In genomic region chr12:125280482-125281377, GRCh38 we compare ENCODE assay signal across 15 cellular contexts.
A peak's percentile ranks its signal among the peaks of the same experiment; 100 is the strongest.
DNase-seq lines count a peak whose midpoint lies in the region; ATAC-seq, FAIRE-seq and TF ChIP-seq lines count a peak whose summit lies in the region.
"Had no signal": no experiment of that assay in that cellular context is flagged by ENCODE, and none has a peak within 500 bp of the region (broad histone marks: within the 10 kb centered on the region; RNA-seq: fewer than 3 reads in every experiment).

No MANE protein-coding gene starts in this region.

- peaks cover 14% of the 10 kb centered on the region for H3K27me3 Mint-ChIP-seq in nephron progenitor cell (ENCODE audit: low read depth, poor library complexity)
- H3K27me3 Mint-ChIP-seq in activated naive CD8-positive, alpha-beta T cell treated with anti-CD3 and anti-CD28 coated beads, Interleukin-2, amount 50 U/mL, for 24 hours = peaks cover 10% of the 10 kb centered on the region

- H3K36me3 ChIP-seq in HUES64 (ENCODE audit: insufficient read depth, low read length) = no peaks in the 10 kb centered on the region
- H3K36me3 ChIP-seq in esophagus squamous epithelium = no peaks in the 10 kb centered on the region
- H3K36me3 ChIP-seq: left lung, ovary, thoracic aorta had no signal

- H3K4me3 Mint-ChIP-seq in nephron progenitor cell = peak overlapping the region; percentile 11
- H3K4me3 Mint-ChIP-seq in activated naive CD8-positive, alpha-beta T cell treated with anti-CD3 and anti-CD28 coated beads, Interleukin-2, amount 50 U/mL, for 24 hours = no peak overlapping the region
- H3K4me3 Mint-ChIP-seq: T-cell had no signal

- H3K27me3 ChIP-seq in HUES64 (ENCODE audit: insufficient read depth, low read length) = no peaks in the 10 kb centered on the region
- H3K27me3 ChIP-seq in esophagus squamous epithelium = peaks cover 0 to 14% (median 0%) of the 10 kb centered on the region in 4 donors
- H3K27me3 ChIP-seq: ovary had no signal

- H3K4me1 Mint-ChIP-seq in nephron progenitor cell = no peaks in the 10 kb centered on the region
- no peaks in the 10 kb centered on the region for H3K4me1 Mint-ChIP-seq in activated naive CD8-positive, alpha-beta T cell treated with anti-CD3 and anti-CD28 coated beads, Interleukin-2, amount 50 U/mL, for 24 hours

- H3K27ac Mint-ChIP-seq in nephron progenitor cell = no peak overlapping the region
- H3K27ac Mint-ChIP-seq in activated naive CD8-positive, alpha-beta T cell treated with anti-CD3 and anti-CD28 coated beads, Interleukin-2, amount 50 U/mL, for 24 hours = no peak overlapping the region
- H3K27ac Mint-ChIP-seq: T-cell had no signal

- H3K4me3 ChIP-seq in HUES64 (ENCODE audit: low read length) (peak overlapping the region; percentile 49), esophagus squamous epithelium (no peak overlapping the region)
- H3K4me3 ChIP-seq: left lung, ovary, thoracic aorta had no signal

- TF ChIP-seq POLR2A in GM12891 (IDR thresholded peaks at IDR 0.05; ENCODE audit: low read depth, low read length) (no peak), esophagus squamous epithelium (IDR thresholded peaks at IDR 0.05) (no peak)

- 6% methylated on average over 20 of the region's 20 CpGs for WGBS in HUES64
- 26 to 34% methylated on average over 11 to 20 of the region's 20 CpGs for WGBS in esophagus squamous epithelium, 2 donors

- intact Hi-C loops in esophagus squamous epithelium (cut with DNase I) = no loop called here

- no peak for FAIRE-seq in GM12891 (lab: Jason Lieb, UNC)

- no peak for TF ChIP-seq CTCF in nephron progenitor cell (IDR thresholded peaks at IDR 0.05)
- TF ChIP-seq CTCF in esophagus squamous epithelium (IDR thresholded peaks at IDR 0.05) = no peak

- H3K9me3 Mint-ChIP-seq in nephron progenitor cell = no peaks in the 10 kb centered on the region
- H3K9me3 Mint-ChIP-seq in activated naive CD8-positive, alpha-beta T cell treated with anti-CD3 and anti-CD28 coated beads, Interleukin-2, amount 50 U/mL, for 24 hours = no peaks in the 10 kb centered on the region
- H3K9me3 Mint-ChIP-seq: T-cell had no signal

- H3K9me3 ChIP-seq in HUES64 (ENCODE audit: insufficient read depth, low read depth, low read length) (no peaks in the 10 kb centered on the region), esophagus squamous epithelium (no peaks in the 10 kb centered on the region)
- H3K9me3 ChIP-seq: left lung, ovary, thoracic aorta had no signal

- ATAC-seq in activated naive CD8-positive, alpha-beta T cell treated with anti-CD3 and anti-CD28 coated beads, Interleukin-2, amount 50 U/mL, for 24 hours = no peak
- ATAC-seq: left lung, T-cell had no signal

- H3K4me1 ChIP-seq in HUES64 (ENCODE audit: insufficient read depth, low read length) (peaks cover 12% of the 10 kb centered on the region; the same call in 1 of the 2 replicates), esophagus squamous epithelium (no peaks in the 10 kb centered on the region)
- H3K4me1 ChIP-seq: left lung had no signal

- H3K27ac ChIP-seq in HUES64 (ENCODE audit: low read depth, low read length) (peak overlapping the region; percentile 73), esophagus squamous epithelium (no peak overlapping the region)
- H3K27ac ChIP-seq: left lung, ovary, thoracic aorta had no signal

- DNase-seq in GM12891 (ENCODE audit: insufficient read length, low spot score) (no peak), germinal center (ENCODE audit: low spot score) (peak; percentile 38), nephron progenitor cell (no peak), HPDE6-E6E7 (ENCODE audit: extremely low spot score) (no peak), esophagus squamous epithelium (lab: John Stamatoyannopoulos, UW) (no peak), GM19238 (ENCODE audit: insufficient read length, low spot score) (no peak)
- no peak for DNase-seq in activated naive CD8-positive, alpha-beta T cell treated with anti-CD3 and anti-CD28 coated beads, Interleukin-2, amount 50 U/mL, for 24 hours
- DNase-seq: left lung; NCI-H1436 treated with DMSO at 0.1 percent for 48 hours; NCI-H2227 treated with DMSO at 0.1 percent for 48 hours; ovary; stimulated activated CD4-positive, alpha-beta T cell treated with anti-CD3 and anti-CD28 coated beads, Interleukin-4, amount 100 ng/mL, for 1 hour; T-cell had no signal

- H3K36me3 Mint-ChIP-seq in nephron progenitor cell (ENCODE audit: low read depth) = no peaks in the 10 kb centered on the region
- no peaks in the 10 kb centered on the region for H3K36me3 Mint-ChIP-seq in activated naive CD8-positive, alpha-beta T cell treated with anti-CD3 and anti-CD28 coated beads, Interleukin-2, amount 50 U/mL, for 24 hours (ENCODE audit: low read depth)
- H3K36me3 Mint-ChIP-seq: T-cell had no signal

- no peak overlapping the region for H3K9ac ChIP-seq in HUES64 (ENCODE audit: low read depth, low read length)

TF ChIP-seq in GM12891, 5 proteins besides CTCF, POLR2A, EP300 and RAD21:
- peak; percentile 27; the same call in 1 of the 2 replicates for TF ChIP-seq SPI1 (IDR thresholded peaks at IDR 0.05; ENCODE audit: low read depth, low read length)
- TF ChIP-seq POLR2AphosphoS5 (IDR thresholded peaks at IDR 0.05; ENCODE audit: low read depth, low read length) = no peak
- TF ChIP-seq POU2F2 (IDR thresholded peaks at IDR 0.05; ENCODE audit: low read depth, low read length) = no peak; the same call in 1 of the 2 replicates
- TF ChIP-seq PAX5 (IDR thresholded peaks at IDR 0.05; ENCODE audit: insufficient read depth, low read length, severe bottlenecking) = no peak
